In genomic region chr15:64635486-64635815, GRCh38 we compare ENCODE assay signal across 8 cellular contexts.
DNase-seq lines count a peak whose midpoint lies in the region; ATAC-seq and TF ChIP-seq lines count a peak whose summit lies in the region.

No MANE protein-coding gene starts in this region.

- H3K4me1 ChIP-seq in CD8-positive, alpha-beta memory T cell (ENCODE audit: insufficient read depth, low read length), result peaks cover 54% of the 10 kb centered on the region
- H3K4me1 ChIP-seq in colonic mucosa (peaks cover 13% of the 10 kb centered on the region), mesodermal cell (ENCODE audit: control insufficient read depth, insufficient read depth, low read length, poor library complexity, severe bottlenecking) (peaks cover 27% of the 10 kb centered on the region)

- peak overlapping the region; percentile 76 to 96 (median 90) for H3K27ac Mint-ChIP-seq in CD8-positive, alpha-beta memory T cell

- H3K9me3 ChIP-seq in CD8-positive, alpha-beta memory T cell (ENCODE audit: low read length), result no peaks in the 10 kb centered on the region
- no peaks in the 10 kb centered on the region for H3K9me3 ChIP-seq in colonic mucosa
- no peaks in the 10 kb centered on the region for H3K9me3 ChIP-seq in mesodermal cell (ENCODE audit: control insufficient read depth, low read length)

- H3K4me3 Mint-ChIP-seq in CD8-positive, alpha-beta memory T cell, result peak overlapping the region; percentile 13 to 81 (median 72)

- H3K27me3 Mint-ChIP-seq in CD8-positive, alpha-beta memory T cell, result no peaks in the 10 kb centered on the region

- ATAC-seq in HG03520 (IDR thresholded peaks at IDR 0.05; ENCODE audit: unreplicated experiment), result no peak

- peaks cover 0 to 10% (median 5%) of the 10 kb centered on the region in 5 donors for H3K9me3 Mint-ChIP-seq in CD8-positive, alpha-beta memory T cell

- no peak for TF ChIP-seq CTCF in colonic mucosa (IDR thresholded peaks at IDR 0.05)

- H3K9ac ChIP-seq in colonic mucosa (ENCODE audit: low read depth in 2 of 2, low read length in 2 of 2), result no peak overlapping the region

- H3K36me3 Mint-ChIP-seq in CD8-positive, alpha-beta memory T cell, result peaks cover 17 to 25% (median 19%) of the 10 kb centered on the region in 3 donors

- H3K4me3 ChIP-seq in CD8-positive, alpha-beta memory T cell (ENCODE audit: low read length), result no peak overlapping the region
- H3K4me3 ChIP-seq in colonic mucosa (no peak overlapping the region), mesodermal cell (ENCODE audit: extremely low read depth, insufficient read depth, low read length, poor library complexity, severe bottlenecking) (no peak overlapping the region)

- intact Hi-C loops in colonic mucosa (cut with DNase I), result no loop called here

- no peak overlapping the region for H3K27ac ChIP-seq in CD8-positive, alpha-beta memory T cell (ENCODE audit: low read depth, low read length)
- peak overlapping the region; percentile 5 for H3K27ac ChIP-seq in colonic mucosa
- H3K27ac ChIP-seq in mesodermal cell (ENCODE audit: low read depth, low read length, severe bottlenecking), result peak overlapping the region; percentile 97

- H3K27me3 ChIP-seq in CD8-positive, alpha-beta memory T cell (ENCODE audit: insufficient read depth, low read length, poor library complexity, severe bottlenecking), result no peaks in the 10 kb centered on the region
- H3K27me3 ChIP-seq in colonic mucosa, result no peaks in the 10 kb centered on the region

- POLR2A ChIA-PET in CD8-positive, alpha-beta memory T cell (lab: Charles Lee), result interaction anchor here (1.5 to 3.4 kb wide), 2 partner anchors 13 to 16 kb away, joined by 5 to 14 read pairs; no protein-coding TSS in a partner anchor

- DNase-seq in CD8-positive, alpha-beta memory T cell, result no peak
- peak; percentile 53 for DNase-seq in LoVo (ENCODE audit: low spot score)
- peak; percentile 29 for DNase-seq in colonic mucosa
- no peak for DNase-seq in SKM-1 treated with dmso at 0.1 percent for 144 hours (lab: John Stamatoyannopoulos, UW; ENCODE audit: unreplicated experiment)
- DNase-seq in NCI-H2196 treated with DMSO at 0.1 percent for 48 hours (lab: John Stamatoyannopoulos, UW; ENCODE audit: unreplicated experiment), result no peak
- no peak for DNase-seq in NCI-H774 (lab: John Stamatoyannopoulos, UW)

- H3K36me3 ChIP-seq in CD8-positive, alpha-beta memory T cell (ENCODE audit: insufficient read depth, low read length), result no peaks in the 10 kb centered on the region
- H3K36me3 ChIP-seq in colonic mucosa (no peaks in the 10 kb centered on the region), mesodermal cell (ENCODE audit: control insufficient read depth, insufficient read depth, low read length) (peaks cover 21% of the 10 kb centered on the region)

- H3K4me1 Mint-ChIP-seq in CD8-positive, alpha-beta memory T cell, result peaks cover 56 to 89% (median 79%) of the 10 kb centered on the region in 3 donors

- CTCF ChIA-PET in CD8-positive, alpha-beta memory T cell (lab: Charles Lee), result interaction anchor here (1.1 to 3.2 kb wide), 5 partner anchors 10 to 18 kb away, joined by 3 to 14 read pairs (median 4); no protein-coding TSS in a partner anchor

Comparison
In these comparisons a context has a peak if more than half of its experiments do, and no peak if none do; other contexts are left out.
1. DNase-seq: peak in LoVo (single experiment) and colonic mucosa (single experiment); none in CD8-positive, alpha-beta memory T cell (0 of 5), SKM-1 treated with dmso at 0.1 percent for 144 hours (single experiment), NCI-H2196 treated with DMSO at 0.1 percent for 48 hours (single experiment) and NCI-H774 (single experiment).